8 cellular contexts compared by ENCODE assay signal in the genomic region with DNA sequence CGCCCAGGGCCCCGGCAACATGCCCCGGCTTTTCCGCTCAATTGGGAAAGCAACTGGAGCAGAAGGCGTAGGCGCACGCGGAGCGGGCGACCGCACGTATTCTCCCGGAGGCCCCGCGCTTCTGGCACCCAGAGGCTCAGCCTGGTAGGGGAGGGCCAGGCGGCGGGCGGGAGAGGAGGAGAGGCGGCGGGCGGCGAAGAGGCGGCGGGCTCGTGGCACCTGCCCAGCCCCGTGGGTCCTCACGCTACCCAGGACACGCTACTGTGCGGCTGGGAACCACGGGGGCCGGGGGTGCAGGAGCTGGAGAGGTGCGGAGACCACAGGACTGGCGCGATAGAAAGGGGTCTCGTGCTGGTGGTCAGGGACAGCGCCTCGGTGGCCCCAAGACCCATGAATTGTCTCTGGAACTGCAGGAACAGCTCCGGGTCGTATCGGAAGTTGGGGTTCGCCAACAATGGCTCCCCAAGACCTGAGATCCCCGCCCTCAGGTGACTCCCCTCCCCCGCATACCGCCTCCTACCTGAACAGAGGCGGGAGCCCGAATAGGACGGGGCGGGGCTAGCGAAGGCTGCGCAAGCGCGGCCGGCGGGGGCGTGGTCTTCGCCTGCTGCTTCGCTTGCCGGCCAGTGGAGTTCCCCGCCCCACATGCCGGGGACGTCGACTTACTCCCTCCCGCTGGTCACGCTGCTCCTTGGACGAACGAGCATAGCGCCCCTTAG. TPM values are rescaled to one million over a fixed set of nuclear protein-coding genes. Genes with fewer than 3 reads are reported as not detected.
DNase-seq lines count a peak whose midpoint lies in the region; ATAC-seq and TF ChIP-seq lines count a peak whose summit lies in the region.

A gene (minus strand): TSS at position 549 of the 719 bp plus-strand sequence.

- in situ Hi-C loops in astrocyte of the cerebellum (cut with HindIII; ENCODE audit: low sequenced_read_pairs): no loop called here

- peak; percentile 71 for TF ChIP-seq POLR2A in GM18505 (IDR thresholded peaks at IDR 0.05; ENCODE audit: borderline replicate concordance, extremely low read depth, insufficient read depth, insufficient read length)

- peaks cover 4% of the 10 kb centered on the region for H3K4me1 ChIP-seq in rectal smooth muscle tissue (ENCODE audit: control insufficient read depth, insufficient read depth, low read length)
- no peaks in the 10 kb centered on the region for H3K4me1 ChIP-seq in aorta (ENCODE audit: control insufficient read depth in 1 of 2, insufficient read depth in 2 of 2, low read length in 2 of 2)

- H3K9me3 ChIP-seq in aorta (ENCODE audit: control insufficient read depth, low read length): no peaks in the 10 kb centered on the region

- H3K27ac ChIP-seq in rectal smooth muscle tissue (ENCODE audit: low read depth, low read length) (peak within 1 kb of the TSS; percentile 77), aorta (ENCODE audit: low read depth in 1 of 2, low read length in 2 of 2) (peak within 1 kb of the TSS in 1 of 2 donors; percentile 61)

- H3K9ac ChIP-seq in rectal smooth muscle tissue (ENCODE audit: low read length): peak within 1 kb of the TSS; percentile 59

- peaks cover 4% of the 10 kb centered on the region for H3K36me3 ChIP-seq in rectal smooth muscle tissue (ENCODE audit: control insufficient read depth, insufficient read depth, low read length)
- H3K36me3 ChIP-seq in aorta (ENCODE audit: control insufficient read depth in 1 of 2, insufficient read depth in 2 of 2, low read length in 1 of 2): no peaks in the 10 kb centered on the region

- intact Hi-C loops in aorta (cut with DNase I): no loop called here

- peak within 1 kb of the TSS; percentile 85 for H3K4me3 ChIP-seq in astrocyte of the cerebellum (ENCODE audit: low read depth, low read length)
- peak within 1 kb of the TSS; percentile 96 for H3K4me3 ChIP-seq in rectal smooth muscle tissue (ENCODE audit: low read length)
- H3K4me3 ChIP-seq in aorta (ENCODE audit: low read length in 2 of 2): peak within 1 kb of the TSS; percentile 32 to 86

- no peak for TF ChIP-seq CTCF in astrocyte of the cerebellum (IDR thresholded peaks at IDR 0.05; ENCODE audit: low read depth, low read length, missing control alignments)

- 0 to 1% methylated on average over 60 to 67 of the region's 67 CpGs for WGBS in aorta, 2 donors

- DNase-seq in NCI-H2029 treated with DMSO at 0.1 percent for 48 hours (lab: John Stamatoyannopoulos, UW) (peak; percentile 78), T-helper 9 cell (peak; percentile 99), astrocyte of the cerebellum (ENCODE audit: low read depth) (peak; percentile 95), hepatic stellate cell (ENCODE audit: low spot score) (peak; percentile 98), aorta (peak; percentile 99)

- peak; percentile 93 for ATAC-seq in GM18505 (IDR thresholded peaks at IDR 0.05; ENCODE audit: unreplicated experiment)
- peak; percentile 79 for ATAC-seq in HG02981 (IDR thresholded peaks at IDR 0.05; ENCODE audit: unreplicated experiment)
- peak; percentile 97 for ATAC-seq in aorta (ENCODE audit: low FRiP score)

- H3K27me3 ChIP-seq in rectal smooth muscle tissue (ENCODE audit: control insufficient read depth, insufficient read depth, low read length): no peaks in the 10 kb centered on the region
- no peaks in the 10 kb centered on the region for H3K27me3 ChIP-seq in aorta (ENCODE audit: control insufficient read depth in 1 of 2, insufficient read depth in 2 of 2, low read length in 1 of 2)

RNA-seq across cellular contexts. Expression of the gene that starts here (rescaled TPM):
- 10 to 100 TPM in 1 of 2 donors, 1 to 10 TPM in 1; 7.8 to 12.9 TPM for total RNA-seq in aorta
- 1 to 10 TPM; 8.5 to 8.9 TPM for polyA plus RNA-seq in aorta
